1 cellular context compared by ENCODE assay signal in the genomic region with DNA sequence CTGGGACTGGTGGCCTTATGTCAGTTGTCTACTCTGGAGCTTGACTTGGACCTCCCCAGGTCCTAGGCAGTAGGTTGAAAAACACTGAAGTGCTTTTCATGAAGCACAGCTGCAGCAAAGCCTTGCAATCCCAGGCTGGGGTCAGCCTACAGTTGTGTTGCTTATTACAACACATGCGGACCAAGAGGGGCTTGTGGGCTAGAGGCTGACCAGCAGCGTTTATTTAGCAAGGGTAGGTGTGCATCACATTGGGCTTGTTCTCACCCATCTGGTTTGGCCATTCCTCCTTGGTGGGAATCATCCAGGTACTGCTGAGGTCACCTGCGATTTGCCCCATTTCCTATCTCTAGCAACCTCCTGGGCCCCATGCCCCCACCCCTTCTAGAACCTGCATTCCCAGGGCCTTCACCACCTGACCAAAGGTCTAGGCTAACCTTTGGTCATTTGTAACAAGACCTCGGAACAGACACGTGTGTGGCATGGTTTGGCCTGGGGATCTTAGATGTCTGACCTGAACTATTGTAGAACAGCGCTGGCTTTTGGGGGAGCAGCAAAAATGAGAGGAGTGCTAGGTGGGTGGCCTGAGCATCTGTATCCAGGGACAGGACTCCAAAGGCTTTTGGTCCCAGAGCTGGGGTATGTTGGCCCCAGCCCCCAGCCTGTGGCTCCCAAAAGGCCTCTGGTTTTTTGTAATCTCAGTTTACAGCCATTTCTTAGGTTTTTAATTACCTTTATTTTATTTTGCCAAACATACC.
TF ChIP-seq lines count a peak whose summit lies in the region.

No MANE protein-coding gene starts in this region.

TF ChIP-seq in K562, 482 proteins besides CTCF, POLR2A, EP300 and RAD21 (continued from another document and continues in another):
- TF ChIP-seq POLR2B (IDR thresholded peaks at IDR 0.05; ENCODE audit: low read depth, partially characterized antibody), result peak; percentile 94
- TF ChIP-seq, protein P1, sequence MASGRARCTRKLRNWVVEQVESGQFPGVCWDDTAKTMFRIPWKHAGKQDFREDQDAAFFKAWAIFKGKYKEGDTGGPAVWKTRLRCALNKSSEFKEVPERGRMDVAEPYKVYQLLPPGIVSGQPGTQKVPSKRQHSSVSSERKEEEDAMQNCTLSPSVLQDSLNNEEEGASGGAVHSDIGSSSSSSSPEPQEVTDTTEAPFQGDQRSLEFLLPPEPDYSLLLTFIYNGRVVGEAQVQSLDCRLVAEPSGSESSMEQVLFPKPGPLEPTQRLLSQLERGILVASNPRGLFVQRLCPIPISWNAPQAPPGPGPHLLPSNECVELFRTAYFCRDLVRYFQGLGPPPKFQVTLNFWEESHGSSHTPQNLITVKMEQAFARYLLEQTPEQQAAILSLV (tag; IDR thresholded peaks at IDR 0.05), result no peak
- TF ChIP-seq, protein P2, sequence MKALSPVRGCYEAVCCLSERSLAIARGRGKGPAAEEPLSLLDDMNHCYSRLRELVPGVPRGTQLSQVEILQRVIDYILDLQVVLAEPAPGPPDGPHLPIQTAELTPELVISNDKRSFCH (CRISPR knock-in tag; IDR thresholded peaks at IDR 0.05), result no peak
- TF ChIP-seq, protein P2 (tag; IDR thresholded peaks at IDR 0.05), result no peak
- TF ChIP-seq PCBP2 (IDR thresholded peaks at IDR 0.05; ENCODE audit: low read depth, low read length, poor library complexity, severe bottlenecking), result no peak
- TF ChIP-seq, protein P3, sequence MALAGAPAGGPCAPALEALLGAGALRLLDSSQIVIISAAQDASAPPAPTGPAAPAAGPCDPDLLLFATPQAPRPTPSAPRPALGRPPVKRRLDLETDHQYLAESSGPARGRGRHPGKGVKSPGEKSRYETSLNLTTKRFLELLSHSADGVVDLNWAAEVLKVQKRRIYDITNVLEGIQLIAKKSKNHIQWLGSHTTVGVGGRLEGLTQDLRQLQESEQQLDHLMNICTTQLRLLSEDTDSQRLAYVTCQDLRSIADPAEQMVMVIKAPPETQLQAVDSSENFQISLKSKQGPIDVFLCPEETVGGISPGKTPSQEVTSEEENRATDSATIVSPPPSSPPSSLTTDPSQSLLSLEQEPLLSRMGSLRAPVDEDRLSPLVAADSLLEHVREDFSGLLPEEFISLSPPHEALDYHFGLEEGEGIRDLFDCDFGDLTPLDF (CRISPR knock-in tag; IDR thresholded peaks at IDR 0.05), result peak; percentile 77
- TF ChIP-seq NR2C2 (CRISPR knock-in tag; IDR thresholded peaks at IDR 0.05), result peak; percentile 77; the same call in 1 of the 2 replicates
- no peak for TF ChIP-seq NR2C2 (tag; IDR thresholded peaks at IDR 0.05)
- peak; percentile 93 for TF ChIP-seq POLR2AphosphoS5 (IDR thresholded peaks at IDR 0.05; ENCODE audit: control insufficient read depth, insufficient read depth, low read depth, low read length)
- peak; percentile 87 for TF ChIP-seq PML (IDR thresholded peaks at IDR 0.05; ENCODE audit: low read length)
- TF ChIP-seq PHF21A (IDR thresholded peaks at IDR 0.05; ENCODE audit: borderline replicate concordance, low read depth), result peak; percentile 52; the same call in 1 of the 2 replicates
- TF ChIP-seq, protein P4, sequence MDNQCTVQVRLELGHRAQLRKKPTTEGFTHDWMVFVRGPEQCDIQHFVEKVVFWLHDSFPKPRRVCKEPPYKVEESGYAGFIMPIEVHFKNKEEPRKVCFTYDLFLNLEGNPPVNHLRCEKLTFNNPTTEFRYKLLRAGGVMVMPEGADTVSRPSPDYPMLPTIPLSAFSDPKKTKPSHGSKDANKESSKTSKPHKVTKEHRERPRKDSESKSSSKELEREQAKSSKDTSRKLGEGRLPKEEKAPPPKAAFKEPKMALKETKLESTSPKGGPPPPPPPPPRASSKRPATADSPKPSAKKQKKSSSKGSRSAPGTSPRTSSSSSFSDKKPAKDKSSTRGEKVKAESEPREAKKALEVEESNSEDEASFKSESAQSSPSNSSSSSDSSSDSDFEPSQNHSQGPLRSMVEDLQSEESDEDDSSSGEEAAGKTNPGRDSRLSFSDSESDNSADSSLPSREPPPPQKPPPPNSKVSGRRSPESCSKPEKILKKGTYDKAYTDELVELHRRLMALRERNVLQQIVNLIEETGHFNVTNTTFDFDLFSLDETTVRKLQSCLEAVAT (IDR thresholded peaks at IDR 0.05), result 0 out of 4 replicates have a peak, but pooled peaks of 1 of the 2 experiments have one; percentile 40
- TF ChIP-seq TRIM28 (IDR thresholded peaks at IDR 0.05), result no peak
- TF ChIP-seq, protein P5, sequence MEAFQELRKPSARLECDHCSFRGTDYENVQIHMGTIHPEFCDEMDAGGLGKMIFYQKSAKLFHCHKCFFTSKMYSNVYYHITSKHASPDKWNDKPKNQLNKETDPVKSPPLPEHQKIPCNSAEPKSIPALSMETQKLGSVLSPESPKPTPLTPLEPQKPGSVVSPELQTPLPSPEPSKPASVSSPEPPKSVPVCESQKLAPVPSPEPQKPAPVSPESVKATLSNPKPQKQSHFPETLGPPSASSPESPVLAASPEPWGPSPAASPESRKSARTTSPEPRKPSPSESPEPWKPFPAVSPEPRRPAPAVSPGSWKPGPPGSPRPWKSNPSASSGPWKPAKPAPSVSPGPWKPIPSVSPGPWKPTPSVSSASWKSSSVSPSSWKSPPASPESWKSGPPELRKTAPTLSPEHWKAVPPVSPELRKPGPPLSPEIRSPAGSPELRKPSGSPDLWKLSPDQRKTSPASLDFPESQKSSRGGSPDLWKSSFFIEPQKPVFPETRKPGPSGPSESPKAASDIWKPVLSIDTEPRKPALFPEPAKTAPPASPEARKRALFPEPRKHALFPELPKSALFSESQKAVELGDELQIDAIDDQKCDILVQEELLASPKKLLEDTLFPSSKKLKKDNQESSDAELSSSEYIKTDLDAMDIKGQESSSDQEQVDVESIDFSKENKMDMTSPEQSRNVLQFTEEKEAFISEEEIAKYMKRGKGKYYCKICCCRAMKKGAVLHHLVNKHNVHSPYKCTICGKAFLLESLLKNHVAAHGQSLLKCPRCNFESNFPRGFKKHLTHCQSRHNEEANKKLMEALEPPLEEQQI (IDR thresholded peaks at IDR 0.05), result no peak
- TF ChIP-seq, protein P6, sequence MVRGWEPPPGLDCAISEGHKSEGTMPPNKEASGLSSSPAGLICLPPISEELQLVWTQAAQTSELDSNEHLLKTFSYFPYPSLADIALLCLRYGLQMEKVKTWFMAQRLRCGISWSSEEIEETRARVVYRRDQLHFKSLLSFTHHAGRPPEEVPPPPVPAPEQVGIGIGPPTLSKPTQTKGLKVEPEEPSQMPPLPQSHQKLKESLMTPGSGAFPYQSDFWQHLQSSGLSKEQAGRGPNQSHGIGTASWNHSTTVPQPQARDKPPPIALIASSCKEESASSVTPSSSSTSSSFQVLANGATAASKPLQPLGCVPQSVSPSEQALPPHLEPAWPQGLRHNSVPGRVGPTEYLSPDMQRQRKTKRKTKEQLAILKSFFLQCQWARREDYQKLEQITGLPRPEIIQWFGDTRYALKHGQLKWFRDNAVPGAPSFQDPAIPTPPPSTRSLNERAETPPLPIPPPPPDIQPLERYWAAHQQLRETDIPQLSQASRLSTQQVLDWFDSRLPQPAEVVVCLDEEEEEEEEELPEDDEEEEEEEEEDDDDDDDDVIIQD (CRISPR knock-in tag; IDR thresholded peaks at IDR 0.05), result no peak
- 0 out of 2 replicates have a peak, but pooled peaks have one; percentile 4 for TF ChIP-seq TAL1 (IDR thresholded peaks at IDR 0.05)
- no peak for TF ChIP-seq ZNF274 (IDR thresholded peaks at IDR 0.05; ENCODE audit: borderline replicate concordance, low read depth, low read length)
- 0 out of 2 replicates have a peak, but pooled peaks have one; percentile 39 for TF ChIP-seq CBFB (CRISPR knock-in tag; IDR thresholded peaks at IDR 0.05)
- TF ChIP-seq, protein P7, sequence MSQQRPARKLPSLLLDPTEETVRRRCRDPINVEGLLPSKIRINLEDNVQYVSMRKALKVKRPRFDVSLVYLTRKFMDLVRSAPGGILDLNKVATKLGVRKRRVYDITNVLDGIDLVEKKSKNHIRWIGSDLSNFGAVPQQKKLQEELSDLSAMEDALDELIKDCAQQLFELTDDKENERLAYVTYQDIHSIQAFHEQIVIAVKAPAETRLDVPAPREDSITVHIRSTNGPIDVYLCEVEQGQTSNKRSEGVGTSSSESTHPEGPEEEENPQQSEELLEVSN (IDR thresholded peaks at IDR 0.05; ENCODE audit: borderline replicate concordance in 1 of 2, extremely low read depth in 1 of 2, insufficient read depth in 1 of 2, insufficient read length in 1 of 2, low read depth in 1 of 2, low read length in 1 of 2, poor library complexity in 1 of 2, severe bottlenecking in 1 of 2), result no peak
- peak; percentile 59 for TF ChIP-seq SNRNP70 (optimal IDR thresholded peaks at IDR 0.05; ENCODE audit: low read depth, low read length)
- TF ChIP-seq, protein P8, sequence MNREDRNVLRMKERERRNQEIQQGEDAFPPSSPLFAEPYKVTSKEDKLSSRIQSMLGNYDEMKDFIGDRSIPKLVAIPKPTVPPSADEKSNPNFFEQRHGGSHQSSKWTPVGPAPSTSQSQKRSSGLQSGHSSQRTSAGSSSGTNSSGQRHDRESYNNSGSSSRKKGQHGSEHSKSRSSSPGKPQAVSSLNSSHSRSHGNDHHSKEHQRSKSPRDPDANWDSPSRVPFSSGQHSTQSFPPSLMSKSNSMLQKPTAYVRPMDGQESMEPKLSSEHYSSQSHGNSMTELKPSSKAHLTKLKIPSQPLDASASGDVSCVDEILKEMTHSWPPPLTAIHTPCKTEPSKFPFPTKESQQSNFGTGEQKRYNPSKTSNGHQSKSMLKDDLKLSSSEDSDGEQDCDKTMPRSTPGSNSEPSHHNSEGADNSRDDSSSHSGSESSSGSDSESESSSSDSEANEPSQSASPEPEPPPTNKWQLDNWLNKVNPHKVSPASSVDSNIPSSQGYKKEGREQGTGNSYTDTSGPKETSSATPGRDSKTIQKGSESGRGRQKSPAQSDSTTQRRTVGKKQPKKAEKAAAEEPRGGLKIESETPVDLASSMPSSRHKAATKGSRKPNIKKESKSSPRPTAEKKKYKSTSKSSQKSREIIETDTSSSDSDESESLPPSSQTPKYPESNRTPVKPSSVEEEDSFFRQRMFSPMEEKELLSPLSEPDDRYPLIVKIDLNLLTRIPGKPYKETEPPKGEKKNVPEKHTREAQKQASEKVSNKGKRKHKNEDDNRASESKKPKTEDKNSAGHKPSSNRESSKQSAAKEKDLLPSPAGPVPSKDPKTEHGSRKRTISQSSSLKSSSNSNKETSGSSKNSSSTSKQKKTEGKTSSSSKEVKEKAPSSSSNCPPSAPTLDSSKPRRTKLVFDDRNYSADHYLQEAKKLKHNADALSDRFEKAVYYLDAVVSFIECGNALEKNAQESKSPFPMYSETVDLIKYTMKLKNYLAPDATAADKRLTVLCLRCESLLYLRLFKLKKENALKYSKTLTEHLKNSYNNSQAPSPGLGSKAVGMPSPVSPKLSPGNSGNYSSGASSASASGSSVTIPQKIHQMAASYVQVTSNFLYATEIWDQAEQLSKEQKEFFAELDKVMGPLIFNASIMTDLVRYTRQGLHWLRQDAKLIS (CRISPR knock-in tag; IDR thresholded peaks at IDR 0.05), result peak; percentile 93
- peak; percentile 84 for TF ChIP-seq ZNF282 (CRISPR knock-in tag; IDR thresholded peaks at IDR 0.05)
- TF ChIP-seq CHD2 (IDR thresholded peaks at IDR 0.05; ENCODE audit: low read depth, low read length), result peak; percentile 58
- TF ChIP-seq POLR2G (IDR thresholded peaks at IDR 0.05; ENCODE audit: low read depth, low read length), result 0 out of 2 replicates have a peak, but pooled peaks have one; percentile 23
- peak; percentile 98 for TF ChIP-seq SUPT5H (IDR thresholded peaks at IDR 0.05)
- TF ChIP-seq, protein P9, sequence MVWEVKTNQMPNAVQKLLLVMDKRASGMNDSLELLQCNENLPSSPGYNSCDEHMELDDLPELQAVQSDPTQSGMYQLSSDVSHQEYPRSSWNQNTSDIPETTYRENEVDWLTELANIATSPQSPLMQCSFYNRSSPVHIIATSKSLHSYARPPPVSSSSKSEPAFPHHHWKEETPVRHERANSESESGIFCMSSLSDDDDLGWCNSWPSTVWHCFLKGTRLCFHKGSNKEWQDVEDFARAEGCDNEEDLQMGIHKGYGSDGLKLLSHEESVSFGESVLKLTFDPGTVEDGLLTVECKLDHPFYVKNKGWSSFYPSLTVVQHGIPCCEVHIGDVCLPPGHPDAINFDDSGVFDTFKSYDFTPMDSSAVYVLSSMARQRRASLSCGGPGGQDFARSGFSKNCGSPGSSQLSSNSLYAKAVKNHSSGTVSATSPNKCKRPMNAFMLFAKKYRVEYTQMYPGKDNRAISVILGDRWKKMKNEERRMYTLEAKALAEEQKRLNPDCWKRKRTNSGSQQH (CRISPR knock-in tag; IDR thresholded peaks at IDR 0.05), result peak; percentile 92
- no peak for TF ChIP-seq KLF13 (tag; IDR thresholded peaks at IDR 0.05; ENCODE audit: borderline replicate concordance, low read depth)
- TF ChIP-seq ATF1 (CRISPR knock-in tag; IDR thresholded peaks at IDR 0.05), result no peak
- TF ChIP-seq ATF1 (tag; IDR thresholded peaks at IDR 0.05), result no peak
- TF ChIP-seq EWSR1 (IDR thresholded peaks at IDR 0.05; ENCODE audit: borderline replicate concordance, low read depth, partially characterized antibody), result peak; percentile 96
- peak; percentile 84 for TF ChIP-seq ZNF253 (CRISPR knock-in tag; conservative IDR thresholded peaks at IDR 0.05)
- TF ChIP-seq GABPB2 (CRISPR knock-in tag; conservative IDR thresholded peaks at IDR 0.05), result 0 out of 2 replicates have a peak, but pooled peaks have one; percentile 69
- peak; percentile 47 for TF ChIP-seq NFIC (IDR thresholded peaks at IDR 0.05)
- no peak for TF ChIP-seq ZC3H11A (IDR thresholded peaks at IDR 0.05; ENCODE audit: low read depth, low read length)
- peak; percentile 44 for TF ChIP-seq CREB1 (IDR thresholded peaks at IDR 0.05)
- no peak for TF ChIP-seq CREB1 (CRISPR knock-in tag; IDR thresholded peaks at IDR 0.05)
- peak; percentile 65; the same call in 1 of the 2 replicates for TF ChIP-seq RUNX1 (IDR thresholded peaks at IDR 0.05; ENCODE audit: low read depth)
- no peak for TF ChIP-seq ZNF174 (CRISPR knock-in tag; IDR thresholded peaks at IDR 0.05)
- TF ChIP-seq ZNF830 (CRISPR knock-in tag; IDR thresholded peaks at IDR 0.05), result 0 out of 2 replicates have a peak, but pooled peaks have one; percentile 46
